In genomic region chr13:45464687-45465453, GRCh38 we compare ENCODE assay signal across 1 cellular context.
TF ChIP-seq lines count a peak whose summit lies in the region.

Gene COG3, plus strand, starts transcription at chr13:45464939. Its CDS starts 98 bp downstream, at chr13:45465037.

TF ChIP-seq in HepG2, 621 proteins besides CTCF, POLR2A, EP300 and RAD21 (continued from another document):
- TF ChIP-seq, protein P1, sequence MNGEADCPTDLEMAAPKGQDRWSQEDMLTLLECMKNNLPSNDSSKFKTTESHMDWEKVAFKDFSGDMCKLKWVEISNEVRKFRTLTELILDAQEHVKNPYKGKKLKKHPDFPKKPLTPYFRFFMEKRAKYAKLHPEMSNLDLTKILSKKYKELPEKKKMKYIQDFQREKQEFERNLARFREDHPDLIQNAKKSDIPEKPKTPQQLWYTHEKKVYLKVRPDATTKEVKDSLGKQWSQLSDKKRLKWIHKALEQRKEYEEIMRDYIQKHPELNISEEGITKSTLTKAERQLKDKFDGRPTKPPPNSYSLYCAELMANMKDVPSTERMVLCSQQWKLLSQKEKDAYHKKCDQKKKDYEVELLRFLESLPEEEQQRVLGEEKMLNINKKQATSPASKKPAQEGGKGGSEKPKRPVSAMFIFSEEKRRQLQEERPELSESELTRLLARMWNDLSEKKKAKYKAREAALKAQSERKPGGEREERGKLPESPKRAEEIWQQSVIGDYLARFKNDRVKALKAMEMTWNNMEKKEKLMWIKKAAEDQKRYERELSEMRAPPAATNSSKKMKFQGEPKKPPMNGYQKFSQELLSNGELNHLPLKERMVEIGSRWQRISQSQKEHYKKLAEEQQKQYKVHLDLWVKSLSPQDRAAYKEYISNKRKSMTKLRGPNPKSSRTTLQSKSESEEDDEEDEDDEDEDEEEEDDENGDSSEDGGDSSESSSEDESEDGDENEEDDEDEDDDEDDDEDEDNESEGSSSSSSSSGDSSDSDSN (CRISPR knock-in tag; IDR thresholded peaks at IDR 0.05): peak; percentile 64
- peak; percentile 66 for TF ChIP-seq NFYC (CRISPR knock-in tag; IDR thresholded peaks at IDR 0.05)
- 0 out of 2 replicates have a peak, but pooled peaks have one; percentile 17 for TF ChIP-seq HMG20A (CRISPR knock-in tag; IDR thresholded peaks at IDR 0.05; ENCODE audit: borderline replicate concordance)
- no peak for TF ChIP-seq DBP (CRISPR knock-in tag; IDR thresholded peaks at IDR 0.05; ENCODE audit: not compliant biosample characterization)
- peak; percentile 45; the same call in 1 of the 2 replicates for TF ChIP-seq NFKB2 (CRISPR knock-in tag; IDR thresholded peaks at IDR 0.05; ENCODE audit: borderline replicate concordance)
- TF ChIP-seq TOPORS (CRISPR knock-in tag; IDR thresholded peaks at IDR 0.05): no peak
- no peak for TF ChIP-seq ZNF33B (CRISPR knock-in tag; IDR thresholded peaks at IDR 0.05)
- TF ChIP-seq ZNF18 (CRISPR knock-in tag; IDR thresholded peaks at IDR 0.05; ENCODE audit: insufficient replicate concordance): peak; percentile 71
- TF ChIP-seq ISX (CRISPR knock-in tag; conservative IDR thresholded peaks at IDR 0.05): no peak
- no peak for TF ChIP-seq ZFP36L2 (CRISPR knock-in tag; IDR thresholded peaks at IDR 0.05)
- TF ChIP-seq PPARG (CRISPR knock-in tag; conservative IDR thresholded peaks at IDR 0.05): no peak
- TF ChIP-seq U2AF2 (IDR thresholded peaks at IDR 0.05; ENCODE audit: low read depth, low read length): no peak
- TF ChIP-seq, protein P2, sequence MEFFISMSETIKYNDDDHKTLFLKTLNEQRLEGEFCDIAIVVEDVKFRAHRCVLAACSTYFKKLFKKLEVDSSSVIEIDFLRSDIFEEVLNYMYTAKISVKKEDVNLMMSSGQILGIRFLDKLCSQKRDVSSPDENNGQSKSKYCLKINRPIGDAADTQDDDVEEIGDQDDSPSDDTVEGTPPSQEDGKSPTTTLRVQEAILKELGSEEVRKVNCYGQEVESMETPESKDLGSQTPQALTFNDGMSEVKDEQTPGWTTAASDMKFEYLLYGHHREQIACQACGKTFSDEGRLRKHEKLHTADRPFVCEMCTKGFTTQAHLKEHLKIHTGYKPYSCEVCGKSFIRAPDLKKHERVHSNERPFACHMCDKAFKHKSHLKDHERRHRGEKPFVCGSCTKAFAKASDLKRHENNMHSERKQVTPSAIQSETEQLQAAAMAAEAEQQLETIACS (CRISPR knock-in tag; IDR thresholded peaks at IDR 0.05): no peak
- TF ChIP-seq, protein P3, sequence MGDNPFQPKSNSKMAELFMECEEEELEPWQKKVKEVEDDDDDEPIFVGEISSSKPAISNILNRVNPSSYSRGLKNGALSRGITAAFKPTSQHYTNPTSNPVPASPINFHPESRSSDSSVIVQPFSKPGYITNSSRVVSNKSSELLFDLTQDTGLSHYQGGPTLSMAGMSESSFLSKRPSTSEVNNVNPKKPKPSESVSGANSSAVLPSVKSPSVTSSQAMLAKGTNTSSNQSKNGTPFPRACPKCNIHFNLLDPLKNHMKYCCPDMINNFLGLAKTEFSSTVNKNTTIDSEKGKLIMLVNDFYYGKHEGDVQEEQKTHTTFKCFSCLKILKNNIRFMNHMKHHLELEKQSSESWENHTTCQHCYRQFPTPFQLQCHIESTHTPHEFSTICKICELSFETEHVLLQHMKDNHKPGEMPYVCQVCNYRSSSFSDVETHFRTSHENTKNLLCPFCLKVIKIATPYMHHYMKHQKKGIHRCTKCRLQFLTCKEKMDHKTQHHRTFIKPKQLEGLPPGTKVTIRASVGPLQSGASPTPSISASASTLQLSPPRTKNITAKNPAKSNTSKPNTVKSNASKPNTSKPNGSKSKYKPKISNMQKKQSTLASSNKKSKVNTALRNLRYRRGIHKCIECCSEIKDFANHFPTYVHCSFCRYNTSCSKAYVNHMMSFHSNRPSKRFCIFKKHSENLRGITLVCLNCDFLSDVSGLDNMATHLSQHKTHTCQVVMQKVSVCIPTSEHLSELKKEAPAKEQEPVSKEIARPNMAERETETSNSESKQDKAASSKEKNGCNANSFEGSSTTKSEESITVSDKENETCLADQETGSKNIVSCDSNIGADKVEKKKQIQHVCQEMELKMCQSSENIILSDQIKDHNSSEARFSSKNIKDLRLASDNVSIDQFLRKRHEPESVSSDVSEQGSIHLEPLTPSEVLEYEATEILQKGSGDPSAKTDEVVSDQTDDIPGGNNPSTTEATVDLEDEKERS (CRISPR knock-in tag; IDR thresholded peaks at IDR 0.05): no peak
- TF ChIP-seq MTA3 (CRISPR knock-in tag; IDR thresholded peaks at IDR 0.05): no peak
- TF ChIP-seq ZNF513 (CRISPR knock-in tag; conservative IDR thresholded peaks at IDR 0.05): no peak
- TF ChIP-seq, protein P4, sequence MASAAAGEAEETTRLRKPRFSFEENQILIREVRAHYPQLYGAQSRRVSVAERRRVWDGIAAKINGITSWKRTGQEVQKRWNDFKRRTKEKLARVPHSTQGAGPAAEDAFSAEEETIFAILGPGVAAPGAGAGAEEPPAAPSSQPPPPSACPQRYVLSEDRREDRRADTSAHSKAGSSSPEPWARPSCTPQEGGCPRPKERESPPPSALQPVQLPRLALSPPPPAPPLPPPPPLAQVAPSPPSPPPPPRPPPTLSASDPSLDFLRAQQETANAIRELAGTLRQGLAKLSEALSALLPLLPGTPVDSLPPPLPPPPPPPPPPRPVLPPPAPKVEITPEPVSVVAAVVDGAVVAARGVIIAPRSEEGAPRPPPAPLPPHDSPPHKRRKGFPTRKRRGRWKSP (CRISPR knock-in tag; IDR thresholded peaks at IDR 0.05): 0 out of 2 replicates have a peak, but pooled peaks have one; percentile 18
- TF ChIP-seq RERE (CRISPR knock-in tag; IDR thresholded peaks at IDR 0.05; ENCODE audit: low read depth): no peak
